1 cellular context compared by ENCODE assay signal in genomic region chr22:29268511-29269229, GRCh38.
A peak's percentile ranks its signal among the peaks of the same experiment; 100 is the strongest.
TF ChIP-seq lines count a peak whose summit lies in the region.

No MANE protein-coding gene starts in this region.

TF ChIP-seq in HepG2, 621 proteins besides CTCF, POLR2A, EP300 and RAD21 (continued from another document and continues in another):
- no peak for TF ChIP-seq GMEB2 (CRISPR knock-in tag; IDR thresholded peaks at IDR 0.05; ENCODE audit: low read depth)
- TF ChIP-seq ZFP36L2 (CRISPR knock-in tag; IDR thresholded peaks at IDR 0.05): no peak
- TF ChIP-seq RFX5 (IDR thresholded peaks at IDR 0.05; ENCODE audit: low read depth, low read length): no peak
- no peak for TF ChIP-seq ZNF350 (CRISPR knock-in tag; IDR thresholded peaks at IDR 0.05; ENCODE audit: borderline replicate concordance, low read depth)
- no peak for TF ChIP-seq SALL2 (CRISPR knock-in tag; IDR thresholded peaks at IDR 0.05)
- TF ChIP-seq ZNF282 (IDR thresholded peaks at IDR 0.05; ENCODE audit: partially characterized antibody): no peak
- TF ChIP-seq, protein P1, sequence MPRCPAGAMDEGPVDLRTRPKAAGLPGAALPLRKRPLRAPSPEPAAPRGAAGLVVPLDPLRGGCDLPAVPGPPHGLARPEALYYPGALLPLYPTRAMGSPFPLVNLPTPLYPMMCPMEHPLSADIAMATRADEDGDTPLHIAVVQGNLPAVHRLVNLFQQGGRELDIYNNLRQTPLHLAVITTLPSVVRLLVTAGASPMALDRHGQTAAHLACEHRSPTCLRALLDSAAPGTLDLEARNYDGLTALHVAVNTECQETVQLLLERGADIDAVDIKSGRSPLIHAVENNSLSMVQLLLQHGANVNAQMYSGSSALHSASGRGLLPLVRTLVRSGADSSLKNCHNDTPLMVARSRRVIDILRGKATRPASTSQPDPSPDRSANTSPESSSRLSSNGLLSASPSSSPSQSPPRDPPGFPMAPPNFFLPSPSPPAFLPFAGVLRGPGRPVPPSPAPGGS (CRISPR knock-in tag; IDR thresholded peaks at IDR 0.05): peak; percentile 65; the same call in 1 of the 2 replicates
- 0 out of 2 replicates have a peak, but pooled peaks have one; percentile 18 for TF ChIP-seq ZNF790 (CRISPR knock-in tag; IDR thresholded peaks at IDR 0.05; ENCODE audit: borderline replicate concordance)
- no peak for TF ChIP-seq ETV5 (CRISPR knock-in tag; IDR thresholded peaks at IDR 0.05; ENCODE audit: borderline replicate concordance)
- peak; percentile 77; the same call in 1 of the 2 replicates for TF ChIP-seq TFDP1 (CRISPR knock-in tag; IDR thresholded peaks at IDR 0.05; ENCODE audit: borderline replicate concordance)
- no peak for TF ChIP-seq ZSCAN5A (CRISPR knock-in tag; IDR thresholded peaks at IDR 0.05; ENCODE audit: borderline replicate concordance)
- peak; percentile 5 for TF ChIP-seq ZEB1 (IDR thresholded peaks at IDR 0.05; ENCODE audit: insufficient replicate concordance, low read depth)
- peak; percentile 20; the same call in 1 of the 3 replicates for TF ChIP-seq MXI1 (IDR thresholded peaks at IDR 0.05; ENCODE audit: borderline replicate concordance, low read depth, low read length)
- no peak for TF ChIP-seq TOE1 (CRISPR knock-in tag; IDR thresholded peaks at IDR 0.05)
- no peak; the same call in 1 of the 2 replicates for TF ChIP-seq THAP8 (CRISPR knock-in tag; IDR thresholded peaks at IDR 0.05; ENCODE audit: borderline replicate concordance)
- no peak for TF ChIP-seq ZNF30 (CRISPR knock-in tag; IDR thresholded peaks at IDR 0.05)
- TF ChIP-seq U2AF2 (IDR thresholded peaks at IDR 0.05; ENCODE audit: low read depth, low read length): no peak
- TF ChIP-seq ZBTB44 (CRISPR knock-in tag; IDR thresholded peaks at IDR 0.05): no peak
- no peak for TF ChIP-seq SOX13 (IDR thresholded peaks at IDR 0.05)
- no peak; a peak in 1 of 4 replicates for TF ChIP-seq SOX13 (CRISPR knock-in tag; conservative IDR thresholded peaks at IDR 0.05 in 1 of 2, IDR thresholded peaks at IDR 0.05 in 1 of 2)
- TF ChIP-seq SRSF4 (IDR thresholded peaks at IDR 0.05; ENCODE audit: low read depth, low read length, poor library complexity, severe bottlenecking): no peak
- TF ChIP-seq ZNF605 (CRISPR knock-in tag; IDR thresholded peaks at IDR 0.05): no peak
- no peak for TF ChIP-seq HIVEP1 (CRISPR knock-in tag; IDR thresholded peaks at IDR 0.05)
- no peak; the same call in 1 of the 2 replicates for TF ChIP-seq IRX3 (CRISPR knock-in tag; IDR thresholded peaks at IDR 0.05; ENCODE audit: borderline replicate concordance, low read depth)
- TF ChIP-seq AFF4 (CRISPR knock-in tag; IDR thresholded peaks at IDR 0.05): no peak
- peak; percentile 92 for TF ChIP-seq HES4 (CRISPR knock-in tag; IDR thresholded peaks at IDR 0.05; ENCODE audit: borderline replicate concordance)
- TF ChIP-seq, protein P2, sequence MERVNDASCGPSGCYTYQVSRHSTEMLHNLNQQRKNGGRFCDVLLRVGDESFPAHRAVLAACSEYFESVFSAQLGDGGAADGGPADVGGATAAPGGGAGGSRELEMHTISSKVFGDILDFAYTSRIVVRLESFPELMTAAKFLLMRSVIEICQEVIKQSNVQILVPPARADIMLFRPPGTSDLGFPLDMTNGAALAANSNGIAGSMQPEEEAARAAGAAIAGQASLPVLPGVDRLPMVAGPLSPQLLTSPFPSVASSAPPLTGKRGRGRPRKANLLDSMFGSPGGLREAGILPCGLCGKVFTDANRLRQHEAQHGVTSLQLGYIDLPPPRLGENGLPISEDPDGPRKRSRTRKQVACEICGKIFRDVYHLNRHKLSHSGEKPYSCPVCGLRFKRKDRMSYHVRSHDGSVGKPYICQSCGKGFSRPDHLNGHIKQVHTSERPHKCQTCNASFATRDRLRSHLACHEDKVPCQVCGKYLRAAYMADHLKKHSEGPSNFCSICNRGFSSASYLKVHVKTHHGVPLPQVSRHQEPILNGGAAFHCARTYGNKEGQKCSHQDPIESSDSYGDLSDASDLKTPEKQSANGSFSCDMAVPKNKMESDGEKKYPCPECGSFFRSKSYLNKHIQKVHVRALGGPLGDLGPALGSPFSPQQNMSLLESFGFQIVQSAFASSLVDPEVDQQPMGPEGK (CRISPR knock-in tag; IDR thresholded peaks at IDR 0.05): peak; percentile 24; the same call in 1 of the 2 replicates
- TF ChIP-seq ZNF329 (CRISPR knock-in tag; IDR thresholded peaks at IDR 0.05; ENCODE audit: low read depth): no peak
- TF ChIP-seq ZBTB43 (CRISPR knock-in tag; conservative IDR thresholded peaks at IDR 0.05): peak; percentile 35; the same call in 1 of the 2 replicates
- peak; percentile 75; the same call in 1 of the 2 replicates for TF ChIP-seq ZNF703 (CRISPR knock-in tag; IDR thresholded peaks at IDR 0.05; ENCODE audit: borderline replicate concordance)
- TF ChIP-seq, protein P3, sequence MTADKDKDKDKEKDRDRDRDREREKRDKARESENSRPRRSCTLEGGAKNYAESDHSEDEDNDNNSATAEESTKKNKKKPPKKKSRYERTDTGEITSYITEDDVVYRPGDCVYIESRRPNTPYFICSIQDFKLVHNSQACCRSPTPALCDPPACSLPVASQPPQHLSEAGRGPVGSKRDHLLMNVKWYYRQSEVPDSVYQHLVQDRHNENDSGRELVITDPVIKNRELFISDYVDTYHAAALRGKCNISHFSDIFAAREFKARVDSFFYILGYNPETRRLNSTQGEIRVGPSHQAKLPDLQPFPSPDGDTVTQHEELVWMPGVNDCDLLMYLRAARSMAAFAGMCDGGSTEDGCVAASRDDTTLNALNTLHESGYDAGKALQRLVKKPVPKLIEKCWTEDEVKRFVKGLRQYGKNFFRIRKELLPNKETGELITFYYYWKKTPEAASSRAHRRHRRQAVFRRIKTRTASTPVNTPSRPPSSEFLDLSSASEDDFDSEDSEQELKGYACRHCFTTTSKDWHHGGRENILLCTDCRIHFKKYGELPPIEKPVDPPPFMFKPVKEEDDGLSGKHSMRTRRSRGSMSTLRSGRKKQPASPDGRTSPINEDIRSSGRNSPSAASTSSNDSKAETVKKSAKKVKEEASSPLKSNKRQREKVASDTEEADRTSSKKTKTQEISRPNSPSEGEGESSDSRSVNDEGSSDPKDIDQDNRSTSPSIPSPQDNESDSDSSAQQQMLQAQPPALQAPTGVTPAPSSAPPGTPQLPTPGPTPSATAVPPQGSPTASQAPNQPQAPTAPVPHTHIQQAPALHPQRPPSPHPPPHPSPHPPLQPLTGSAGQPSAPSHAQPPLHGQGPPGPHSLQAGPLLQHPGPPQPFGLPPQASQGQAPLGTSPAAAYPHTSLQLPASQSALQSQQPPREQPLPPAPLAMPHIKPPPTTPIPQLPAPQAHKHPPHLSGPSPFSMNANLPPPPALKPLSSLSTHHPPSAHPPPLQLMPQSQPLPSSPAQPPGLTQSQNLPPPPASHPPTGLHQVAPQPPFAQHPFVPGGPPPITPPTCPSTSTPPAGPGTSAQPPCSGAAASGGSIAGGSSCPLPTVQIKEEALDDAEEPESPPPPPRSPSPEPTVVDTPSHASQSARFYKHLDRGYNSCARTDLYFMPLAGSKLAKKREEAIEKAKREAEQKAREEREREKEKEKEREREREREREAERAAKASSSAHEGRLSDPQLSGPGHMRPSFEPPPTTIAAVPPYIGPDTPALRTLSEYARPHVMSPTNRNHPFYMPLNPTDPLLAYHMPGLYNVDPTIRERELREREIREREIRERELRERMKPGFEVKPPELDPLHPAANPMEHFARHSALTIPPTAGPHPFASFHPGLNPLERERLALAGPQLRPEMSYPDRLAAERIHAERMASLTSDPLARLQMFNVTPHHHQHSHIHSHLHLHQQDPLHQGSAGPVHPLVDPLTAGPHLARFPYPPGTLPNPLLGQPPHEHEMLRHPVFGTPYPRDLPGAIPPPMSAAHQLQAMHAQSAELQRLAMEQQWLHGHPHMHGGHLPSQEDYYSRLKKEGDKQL (CRISPR knock-in tag; IDR thresholded peaks at IDR 0.05; ENCODE audit: low read depth): no peak
